ENCODE assay signal across 1 cellular context in the genomic region with DNA sequence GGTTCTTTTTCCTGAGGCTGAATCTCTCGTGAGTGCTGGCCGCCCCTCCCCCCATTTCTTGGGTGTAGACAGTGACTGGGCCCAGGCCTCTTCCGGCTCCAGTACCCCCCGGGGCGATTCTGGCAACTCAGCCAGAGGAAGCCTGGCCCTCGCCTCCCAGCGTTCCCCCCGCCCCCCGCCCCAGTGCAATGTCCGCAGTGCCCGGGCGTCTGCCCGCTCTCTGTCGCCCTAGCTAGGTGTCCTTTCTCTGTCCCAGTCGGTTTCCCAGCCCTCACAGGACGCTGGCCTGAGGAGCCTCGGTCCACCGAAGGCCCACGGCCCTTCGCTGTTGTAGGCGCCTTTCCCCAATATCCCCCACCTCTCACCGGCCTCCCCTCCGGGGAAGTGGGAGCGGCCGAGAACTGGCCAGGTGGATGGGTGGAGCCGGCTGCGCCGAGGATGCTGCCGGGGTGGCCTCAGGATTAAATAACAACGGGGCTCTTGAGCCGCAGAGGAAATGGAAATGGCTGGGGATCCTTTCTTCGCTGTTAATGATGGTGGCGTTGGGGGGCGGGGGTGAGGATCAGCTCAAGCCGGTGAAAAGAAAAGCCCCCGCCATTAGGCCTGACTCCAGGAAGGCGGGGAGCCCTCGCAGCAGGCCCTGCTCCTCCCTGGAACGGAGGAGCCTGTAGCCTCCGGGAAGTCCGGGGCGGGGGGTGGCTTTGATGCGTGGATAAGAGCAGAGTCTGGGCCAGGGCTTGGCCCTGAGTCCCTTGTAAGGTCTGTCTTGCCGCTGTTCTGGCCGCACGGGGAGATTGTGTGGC.
TF ChIP-seq lines count a peak whose summit lies in the region.

No MANE protein-coding gene starts in this region.

TF ChIP-seq in HepG2, 621 proteins besides CTCF, POLR2A, EP300 and RAD21 (continued from another document and continues in another):
- TF ChIP-seq, protein P1, sequence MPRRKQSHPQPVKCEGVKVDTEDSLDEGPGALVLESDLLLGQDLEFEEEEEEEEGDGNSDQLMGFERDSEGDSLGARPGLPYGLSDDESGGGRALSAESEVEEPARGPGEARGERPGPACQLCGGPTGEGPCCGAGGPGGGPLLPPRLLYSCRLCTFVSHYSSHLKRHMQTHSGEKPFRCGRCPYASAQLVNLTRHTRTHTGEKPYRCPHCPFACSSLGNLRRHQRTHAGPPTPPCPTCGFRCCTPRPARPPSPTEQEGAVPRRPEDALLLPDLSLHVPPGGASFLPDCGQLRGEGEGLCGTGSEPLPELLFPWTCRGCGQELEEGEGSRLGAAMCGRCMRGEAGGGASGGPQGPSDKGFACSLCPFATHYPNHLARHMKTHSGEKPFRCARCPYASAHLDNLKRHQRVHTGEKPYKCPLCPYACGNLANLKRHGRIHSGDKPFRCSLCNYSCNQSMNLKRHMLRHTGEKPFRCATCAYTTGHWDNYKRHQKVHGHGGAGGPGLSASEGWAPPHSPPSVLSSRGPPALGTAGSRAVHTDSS (CRISPR knock-in tag; conservative IDR thresholded peaks at IDR 0.05): no peak
- peak; percentile 39; the same call in 1 of the 2 replicates for TF ChIP-seq ZNF232 (CRISPR knock-in tag; IDR thresholded peaks at IDR 0.05; ENCODE audit: borderline replicate concordance)
- no peak for TF ChIP-seq ZBTB3 (CRISPR knock-in tag; IDR thresholded peaks at IDR 0.05; ENCODE audit: borderline replicate concordance, low read depth)
- no peak for TF ChIP-seq ZNF225 (CRISPR knock-in tag; IDR thresholded peaks at IDR 0.05)
- TF ChIP-seq CAMTA2 (CRISPR knock-in tag; IDR thresholded peaks at IDR 0.05; ENCODE audit: borderline replicate concordance): no peak
- TF ChIP-seq KDM1A (CRISPR knock-in tag; IDR thresholded peaks at IDR 0.05): no peak
- TF ChIP-seq ZFP62 (CRISPR knock-in tag; IDR thresholded peaks at IDR 0.05): no peak
- no peak for TF ChIP-seq NFYB (CRISPR knock-in tag; IDR thresholded peaks at IDR 0.05)
- no peak for TF ChIP-seq TCF7 (IDR thresholded peaks at IDR 0.05; ENCODE audit: low read depth)
- no peak for TF ChIP-seq FOXK1 (CRISPR knock-in tag; IDR thresholded peaks at IDR 0.05; ENCODE audit: borderline replicate concordance, low read depth)
- no peak for TF ChIP-seq ZNF256 (CRISPR knock-in tag; conservative IDR thresholded peaks at IDR 0.05)
- TF ChIP-seq YEATS2 (CRISPR knock-in tag; IDR thresholded peaks at IDR 0.05; ENCODE audit: borderline replicate concordance): no peak; the same call in 1 of the 2 replicates
- no peak for TF ChIP-seq ONECUT2 (CRISPR knock-in tag; IDR thresholded peaks at IDR 0.05)
- TF ChIP-seq, protein P2, sequence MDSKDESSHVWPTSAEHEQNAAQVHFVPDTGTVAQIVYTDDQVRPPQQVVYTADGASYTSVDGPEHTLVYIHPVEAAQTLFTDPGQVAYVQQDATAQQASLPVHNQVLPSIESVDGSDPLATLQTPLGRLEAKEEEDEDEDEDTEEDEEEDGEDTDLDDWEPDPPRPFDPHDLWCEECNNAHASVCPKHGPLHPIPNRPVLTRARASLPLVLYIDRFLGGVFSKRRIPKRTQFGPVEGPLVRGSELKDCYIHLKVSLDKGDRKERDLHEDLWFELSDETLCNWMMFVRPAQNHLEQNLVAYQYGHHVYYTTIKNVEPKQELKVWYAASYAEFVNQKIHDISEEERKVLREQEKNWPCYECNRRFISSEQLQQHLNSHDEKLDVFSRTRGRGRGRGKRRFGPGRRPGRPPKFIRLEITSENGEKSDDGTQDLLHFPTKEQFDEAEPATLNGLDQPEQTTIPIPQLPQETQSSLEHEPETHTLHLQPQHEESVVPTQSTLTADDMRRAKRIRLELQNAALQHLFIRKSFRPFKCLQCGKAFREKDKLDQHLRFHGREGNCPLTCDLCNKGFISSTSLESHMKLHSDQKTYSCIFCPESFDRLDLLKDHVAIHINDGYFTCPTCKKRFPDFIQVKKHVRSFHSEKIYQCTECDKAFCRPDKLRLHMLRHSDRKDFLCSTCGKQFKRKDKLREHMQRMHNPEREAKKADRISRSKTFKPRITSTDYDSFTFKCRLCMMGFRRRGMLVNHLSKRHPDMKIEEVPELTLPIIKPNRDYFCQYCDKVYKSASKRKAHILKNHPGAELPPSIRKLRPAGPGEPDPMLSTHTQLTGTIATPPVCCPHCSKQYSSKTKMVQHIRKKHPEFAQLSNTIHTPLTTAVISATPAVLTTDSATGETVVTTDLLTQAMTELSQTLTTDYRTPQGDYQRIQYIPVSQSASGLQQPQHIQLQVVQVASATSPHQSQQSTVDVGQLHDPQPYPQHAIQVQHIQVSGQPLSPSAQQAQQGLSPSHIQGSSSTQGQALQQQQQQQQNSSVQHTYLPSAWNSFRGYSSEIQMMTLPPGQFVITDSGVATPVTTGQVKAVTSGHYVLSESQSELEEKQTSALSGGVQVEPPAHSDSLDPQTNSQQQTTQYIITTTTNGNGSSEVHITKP (CRISPR knock-in tag; IDR thresholded peaks at IDR 0.05; ENCODE audit: low read depth): peak; percentile 97
- TF ChIP-seq SETDB1 (CRISPR knock-in tag; IDR thresholded peaks at IDR 0.05; ENCODE audit: borderline replicate concordance): no peak
- no peak for TF ChIP-seq HINFP (CRISPR knock-in tag; IDR thresholded peaks at IDR 0.05; ENCODE audit: low read depth)
- no peak for TF ChIP-seq MXD3 (CRISPR knock-in tag; IDR thresholded peaks at IDR 0.05)
- TF ChIP-seq NCOA1 (CRISPR knock-in tag; IDR thresholded peaks at IDR 0.05): peak; percentile 65; the same call in 1 of the 2 replicates
- no peak for TF ChIP-seq CBX1 (IDR thresholded peaks at IDR 0.05; ENCODE audit: low read depth)
- TF ChIP-seq, protein P3, sequence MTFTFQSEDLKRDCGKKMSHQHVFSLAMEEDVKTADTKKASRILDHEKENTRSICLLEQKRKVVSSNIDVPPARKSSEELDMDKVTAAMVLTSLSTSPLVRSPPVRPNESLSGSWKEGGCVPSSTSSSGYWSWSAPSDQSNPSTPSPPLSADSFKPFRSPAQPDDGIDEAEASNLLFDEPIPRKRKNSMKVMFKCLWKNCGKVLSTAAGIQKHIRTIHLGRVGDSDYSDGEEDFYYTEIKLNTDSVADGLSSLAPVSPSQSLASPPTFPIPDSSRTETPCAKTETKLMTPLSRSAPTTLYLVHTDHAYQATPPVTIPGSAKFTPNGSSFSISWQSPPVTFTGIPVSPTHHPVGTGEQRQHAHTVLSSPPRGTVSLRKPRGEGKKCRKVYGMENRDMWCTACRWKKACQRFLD (CRISPR knock-in tag; IDR thresholded peaks at IDR 0.05; ENCODE audit: borderline replicate concordance): no peak
- TF ChIP-seq TAF1 (CRISPR knock-in tag; IDR thresholded peaks at IDR 0.05): peak; percentile 49
- no peak for TF ChIP-seq ZBTB39 (CRISPR knock-in tag; IDR thresholded peaks at IDR 0.05)
- no peak for TF ChIP-seq HNF4A (CRISPR knock-in tag; IDR thresholded peaks at IDR 0.05)
- no peak for TF ChIP-seq FOXC1 (CRISPR knock-in tag; IDR thresholded peaks at IDR 0.05; ENCODE audit: borderline replicate concordance)
- TF ChIP-seq, protein P4, sequence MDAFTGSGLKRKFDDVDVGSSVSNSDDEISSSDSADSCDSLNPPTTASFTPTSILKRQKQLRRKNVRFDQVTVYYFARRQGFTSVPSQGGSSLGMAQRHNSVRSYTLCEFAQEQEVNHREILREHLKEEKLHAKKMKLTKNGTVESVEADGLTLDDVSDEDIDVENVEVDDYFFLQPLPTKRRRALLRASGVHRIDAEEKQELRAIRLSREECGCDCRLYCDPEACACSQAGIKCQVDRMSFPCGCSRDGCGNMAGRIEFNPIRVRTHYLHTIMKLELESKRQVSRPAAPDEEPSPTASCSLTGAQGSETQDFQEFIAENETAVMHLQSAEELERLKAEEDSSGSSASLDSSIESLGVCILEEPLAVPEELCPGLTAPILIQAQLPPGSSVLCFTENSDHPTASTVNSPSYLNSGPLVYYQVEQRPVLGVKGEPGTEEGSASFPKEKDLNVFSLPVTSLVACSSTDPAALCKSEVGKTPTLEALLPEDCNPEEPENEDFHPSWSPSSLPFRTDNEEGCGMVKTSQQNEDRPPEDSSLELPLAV (CRISPR knock-in tag; conservative IDR thresholded peaks at IDR 0.05; ENCODE audit: low read depth): no peak
- TF ChIP-seq MXD4 (CRISPR knock-in tag; IDR thresholded peaks at IDR 0.05): 0 out of 2 replicates have a peak, but pooled peaks have one; percentile 32
- TF ChIP-seq ZNF180 (CRISPR knock-in tag; IDR thresholded peaks at IDR 0.05; ENCODE audit: borderline replicate concordance, low read depth): no peak
- peak; percentile 51 for TF ChIP-seq TARDBP (CRISPR knock-in tag; IDR thresholded peaks at IDR 0.05)
- no peak for TF ChIP-seq ZNF780A (CRISPR knock-in tag; IDR thresholded peaks at IDR 0.05)
- TF ChIP-seq KLF12 (CRISPR knock-in tag; IDR thresholded peaks at IDR 0.05; ENCODE audit: borderline replicate concordance): no peak
- peak; percentile 43 for TF ChIP-seq GFI1 (CRISPR knock-in tag; IDR thresholded peaks at IDR 0.05; ENCODE audit: borderline replicate concordance)
- TF ChIP-seq KAT2B (IDR thresholded peaks at IDR 0.05; ENCODE audit: borderline replicate concordance, low read depth, low read length): no peak
- no peak for TF ChIP-seq PBX3 (CRISPR knock-in tag; IDR thresholded peaks at IDR 0.05; ENCODE audit: borderline replicate concordance)
- peak; percentile 21; the same call in 1 of the 2 replicates for TF ChIP-seq SOX5 (CRISPR knock-in tag; IDR thresholded peaks at IDR 0.05; ENCODE audit: borderline replicate concordance)
- TF ChIP-seq TMF1 (CRISPR knock-in tag; IDR thresholded peaks at IDR 0.05; ENCODE audit: low read depth): peak; percentile 54; the same call in 1 of the 2 replicates
- no peak for TF ChIP-seq ZMYM4 (CRISPR knock-in tag; IDR thresholded peaks at IDR 0.05)
- TF ChIP-seq FLYWCH1 (CRISPR knock-in tag; IDR thresholded peaks at IDR 0.05): 0 out of 2 replicates have a peak, but pooled peaks have one; percentile 35
- peak; percentile 80 for TF ChIP-seq MAZ (IDR thresholded peaks at IDR 0.05; ENCODE audit: borderline replicate concordance, low read depth, low read length)
- no peak for TF ChIP-seq MAZ (CRISPR knock-in tag; IDR thresholded peaks at IDR 0.05; ENCODE audit: low read depth)
- no peak for TF ChIP-seq ZBTB2 (CRISPR knock-in tag; IDR thresholded peaks at IDR 0.05; ENCODE audit: low read depth)
- TF ChIP-seq IRX3 (CRISPR knock-in tag; IDR thresholded peaks at IDR 0.05; ENCODE audit: borderline replicate concordance, low read depth): no peak
- no peak for TF ChIP-seq NFIC (IDR thresholded peaks at IDR 0.05; ENCODE audit: low read length)
- TF ChIP-seq ZMYM3 (CRISPR knock-in tag; IDR thresholded peaks at IDR 0.05): no peak
- TF ChIP-seq MED1 (CRISPR knock-in tag; IDR thresholded peaks at IDR 0.05): peak; percentile 54
- TF ChIP-seq ZNF354B (CRISPR knock-in tag; IDR thresholded peaks at IDR 0.05): no peak
- no peak for TF ChIP-seq ZNF781 (CRISPR knock-in tag; IDR thresholded peaks at IDR 0.05; ENCODE audit: borderline replicate concordance, not compliant biosample characterization)
- TF ChIP-seq ZNF383 (CRISPR knock-in tag; IDR thresholded peaks at IDR 0.05; ENCODE audit: borderline replicate concordance): no peak
